1 cellular context compared by ENCODE assay signal in genomic region chr17:44911133-44912001, GRCh38.
TF ChIP-seq lines count a peak whose summit lies in the region.

No MANE protein-coding gene starts in this region.

TF ChIP-seq in HepG2, 621 proteins besides CTCF, POLR2A, EP300 and RAD21 (continued from another document and continues in another):
- TF ChIP-seq NCOA1 (CRISPR knock-in tag; IDR thresholded peaks at IDR 0.05) (no peak), ZSCAN31 (CRISPR knock-in tag; IDR thresholded peaks at IDR 0.05; ENCODE audit: low read depth) (no peak; the same call in 1 of the 2 replicates), YEATS2 (CRISPR knock-in tag; IDR thresholded peaks at IDR 0.05; ENCODE audit: borderline replicate concordance) (no peak), ZNF256 (CRISPR knock-in tag; conservative IDR thresholded peaks at IDR 0.05) (no peak), ZNF781 (CRISPR knock-in tag; IDR thresholded peaks at IDR 0.05; ENCODE audit: borderline replicate concordance, not compliant biosample characterization) (no peak), PLSCR1 (CRISPR knock-in tag; IDR thresholded peaks at IDR 0.05; ENCODE audit: borderline replicate concordance) (no peak), KDM3A (CRISPR knock-in tag; IDR thresholded peaks at IDR 0.05; ENCODE audit: low read depth) (no peak), BRCA1 (CRISPR knock-in tag; IDR thresholded peaks at IDR 0.05) (no peak), PTBP1 (IDR thresholded peaks at IDR 0.05; ENCODE audit: low read depth, low read length, poor library complexity, severe bottlenecking) (peak; percentile 29), ZBTB1 (CRISPR knock-in tag; IDR thresholded peaks at IDR 0.05; ENCODE audit: borderline replicate concordance) (no peak), THAP9 (CRISPR knock-in tag; IDR thresholded peaks at IDR 0.05; ENCODE audit: borderline replicate concordance) (peak; percentile 72), TRAFD1 (CRISPR knock-in tag; IDR thresholded peaks at IDR 0.05; ENCODE audit: borderline replicate concordance) (no peak), ZNF34 (CRISPR knock-in tag; IDR thresholded peaks at IDR 0.05; ENCODE audit: borderline replicate concordance) (no peak), CHCHD3 (CRISPR knock-in tag; IDR thresholded peaks at IDR 0.05) (no peak), ZNF263 (CRISPR knock-in tag; IDR thresholded peaks at IDR 0.05) (peak; percentile 63; the same call in 1 of the 2 replicates), U2AF2 (IDR thresholded peaks at IDR 0.05; ENCODE audit: low read depth, low read length) (no peak), ZNF552 (CRISPR knock-in tag; IDR thresholded peaks at IDR 0.05; ENCODE audit: borderline replicate concordance) (no peak), ZFY (CRISPR knock-in tag; IDR thresholded peaks at IDR 0.05) (peak; percentile 16; the same call in 1 of the 2 replicates), ZMYM2 (CRISPR knock-in tag; IDR thresholded peaks at IDR 0.05) (no peak), ATF4 (CRISPR knock-in tag; IDR thresholded peaks at IDR 0.05) (no peak), CHD4 (IDR thresholded peaks at IDR 0.05; ENCODE audit: borderline replicate concordance, low read length) (no peak), ZNF713 (CRISPR knock-in tag; IDR thresholded peaks at IDR 0.05) (no peak), ZBTB25 (CRISPR knock-in tag; IDR thresholded peaks at IDR 0.05) (no peak), AGO2 (optimal IDR thresholded peaks at IDR 0.05; ENCODE audit: low read depth, low read length) (no peak), ZNF773 (CRISPR knock-in tag; IDR thresholded peaks at IDR 0.05; ENCODE audit: borderline replicate concordance) (no peak), ZNF616 (CRISPR knock-in tag; IDR thresholded peaks at IDR 0.05; ENCODE audit: low read depth) (0 out of 2 replicates have a peak, but pooled peaks have one; percentile 37), ETV6 (CRISPR knock-in tag; conservative IDR thresholded peaks at IDR 0.05) (no peak), SIX4 (CRISPR knock-in tag; IDR thresholded peaks at IDR 0.05) (no peak), REL (CRISPR knock-in tag; conservative IDR thresholded peaks at IDR 0.05) (0 out of 2 replicates have a peak, but pooled peaks have one; percentile 34), ZNF276 (CRISPR knock-in tag; IDR thresholded peaks at IDR 0.05; ENCODE audit: low read depth) (peak; percentile 69; the same call in 1 of the 2 replicates), CBFB (CRISPR knock-in tag; IDR thresholded peaks at IDR 0.05) (no peak; the same call in 1 of the 2 replicates), ZNF619 (CRISPR knock-in tag; IDR thresholded peaks at IDR 0.05) (peak; percentile 51; the same call in 1 of the 2 replicates), ZNF280B (CRISPR knock-in tag; IDR thresholded peaks at IDR 0.05; ENCODE audit: borderline replicate concordance) (no peak; the same call in 1 of the 2 replicates), ARID4A (CRISPR knock-in tag; IDR thresholded peaks at IDR 0.05; ENCODE audit: borderline replicate concordance) (peak; percentile 53; the same call in 1 of the 2 replicates), ARID3A (IDR thresholded peaks at IDR 0.05; ENCODE audit: low read depth, low read length) (no peak), TMF1 (CRISPR knock-in tag; IDR thresholded peaks at IDR 0.05; ENCODE audit: low read depth) (no peak), GPN1 (CRISPR knock-in tag; IDR thresholded peaks at IDR 0.05; ENCODE audit: borderline replicate concordance) (no peak)
